Comparison of ENCODE assay signal across 1 cellular context in the genomic region with DNA sequence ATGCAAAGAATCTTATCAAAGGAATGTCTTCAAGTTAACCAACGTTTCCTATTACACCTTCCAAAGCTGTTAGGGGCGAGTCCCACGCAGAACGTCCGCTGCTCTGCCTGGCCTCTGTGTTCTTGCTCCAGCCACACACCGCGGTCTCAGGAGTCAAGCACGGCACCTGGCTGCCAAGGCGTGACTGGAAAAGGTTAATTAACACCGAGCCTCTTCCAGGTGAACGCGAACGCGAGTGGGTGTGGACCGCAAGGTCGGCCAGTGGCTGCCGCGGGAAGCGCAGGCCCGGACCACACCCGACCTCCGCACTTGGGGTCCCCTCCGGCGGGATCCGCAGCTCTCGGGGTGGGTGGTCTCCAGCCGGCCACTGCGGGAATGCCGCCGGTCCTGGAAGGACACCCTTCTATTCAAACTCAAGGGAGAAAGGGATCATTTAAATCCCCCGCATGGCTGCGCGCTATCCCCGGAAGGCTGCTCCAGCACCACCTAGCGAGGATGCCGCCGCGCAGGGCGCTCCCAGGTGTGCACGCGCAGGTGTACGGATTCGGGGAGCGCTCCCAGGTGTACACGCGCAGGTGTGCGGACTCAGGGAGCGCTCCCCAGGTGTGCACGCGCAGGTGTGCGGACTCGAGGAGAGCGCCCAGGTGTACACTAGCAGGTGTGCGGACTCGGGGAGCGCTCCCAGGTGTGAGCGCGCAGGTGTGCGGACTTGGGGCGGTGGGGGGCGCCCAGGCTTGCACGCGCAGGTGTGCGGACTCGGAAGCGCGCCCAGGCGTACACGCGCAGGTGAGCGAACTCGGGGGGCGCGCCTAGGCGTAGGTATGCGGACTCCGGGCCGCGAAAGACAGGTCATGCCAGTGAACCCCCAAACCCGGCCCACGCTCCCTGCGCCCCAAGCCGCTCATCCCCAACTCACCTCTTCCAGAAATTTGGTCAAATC.
A peak's percentile ranks its signal among the peaks of the same experiment; 100 is the strongest.
TF ChIP-seq lines count a peak whose summit lies in the region.

No MANE protein-coding gene starts in this region.

TF ChIP-seq in HEK293, 187 proteins besides CTCF, POLR2A, EP300 and RAD21 (continued from another document):
- TF ChIP-seq ZNF501 (tag by site-specific recombination; IDR thresholded peaks at IDR 0.05) (peak; percentile 21; the same call in 1 of the 2 replicates), ZNF335 (tag by site-specific recombination; conservative IDR thresholded peaks at IDR 0.05) (no peak), ZEB2 (tag by site-specific recombination; IDR thresholded peaks at IDR 0.05) (peak; percentile 85)
